Comparison of ENCODE assay signal across 8 cellular contexts in the genomic region with DNA sequence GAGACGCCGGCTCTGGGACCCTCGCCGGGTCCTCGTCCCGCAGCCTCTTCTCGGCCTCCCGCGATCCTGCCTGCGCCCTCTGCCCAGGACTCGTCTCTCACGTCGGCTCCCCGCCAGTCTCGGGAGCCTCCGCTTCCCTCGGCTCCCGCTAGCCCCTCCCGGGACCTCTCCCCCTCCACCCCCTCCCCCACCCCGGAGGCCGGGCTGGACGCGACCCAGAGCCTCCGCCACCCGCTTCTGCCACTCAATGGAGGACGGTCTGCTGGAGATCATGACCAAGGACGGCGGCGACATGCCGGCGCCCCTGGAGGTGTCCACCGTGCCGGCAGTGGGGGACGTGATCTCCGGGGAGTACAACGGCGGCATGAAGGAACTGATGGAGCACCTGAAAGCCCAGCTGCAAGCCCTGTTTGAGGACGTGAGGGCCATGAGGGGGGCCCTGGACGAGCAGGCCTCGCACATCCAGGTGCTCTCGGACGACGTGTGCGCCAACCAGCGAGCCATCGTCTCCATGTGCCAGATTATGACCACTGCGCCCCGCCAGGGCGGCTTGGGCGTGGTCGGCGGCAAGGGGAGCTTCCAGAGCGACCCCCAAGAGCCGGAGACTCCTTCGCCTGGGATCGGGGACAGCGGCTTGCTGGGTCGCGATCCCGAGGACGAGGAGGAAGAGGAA. TPM values are rescaled to one million over a fixed set of nuclear protein-coding genes. Genes with fewer than 3 reads are reported as not detected.
A peak's percentile ranks its signal among the peaks of the same experiment; 100 is the strongest.
DNase-seq lines count a peak whose midpoint lies in the region; ATAC-seq, FAIRE-seq and TF ChIP-seq lines count a peak whose summit lies in the region.

No MANE protein-coding gene starts in this region.

- peaks cover 24% of the 10 kb centered on the region for H3K4me1 Mint-ChIP-seq in activated T-cell treated with anti-CD3 and anti-CD28 coated beads, Interleukin-2, amount 50 U/mL, for 4 hours (ENCODE audit: low read depth)

- FAIRE-seq in GM19239 (lab: Jason Lieb, UNC): no peak

- DNase-seq in NCI-H748 (lab: John Stamatoyannopoulos, UW; ENCODE audit: unreplicated experiment) (peak; percentile 59), NCI-H748 treated with DMSO at 0.1 percent for 48 hours (lab: John Stamatoyannopoulos, UW) (no peak), right cardiac atrium (no peak), smooth muscle cell (lab: John Stamatoyannopoulos, UW; ENCODE audit: unreplicated experiment) (peak; percentile 63), NCI-H446 treated with DMSO at 0.1 percent for 48 hours (lab: John Stamatoyannopoulos, UW) (no peak), NCI-H1436 treated with DMSO at 0.1 percent for 48 hours (lab: John Stamatoyannopoulos, UW) (no peak), GM19239 (ENCODE audit: insufficient read length, low spot score) (no peak)
- DNase-seq in activated T-cell treated with anti-CD3 and anti-CD28 coated beads, Interleukin-2, amount 50 U/mL, for 4 hours: no peak

- H3K79me2 ChIP-seq in smooth muscle cell (ENCODE audit: low read depth): peaks cover 39% of the 10 kb centered on the region

- intact Hi-C loops in right cardiac atrium (cut with DNase I): no loop called here

- H3F3A ChIP-seq in smooth muscle cell (ENCODE audit: low read depth): peaks cover 9% of the 10 kb centered on the region

- H3K27ac ChIP-seq in right cardiac atrium (ENCODE audit: low read length): no peak overlapping the region
- peak overlapping the region; percentile 56 for H3K27ac ChIP-seq in smooth muscle cell (ENCODE audit: low read depth)

- H3K27me3 ChIP-seq in right cardiac atrium (ENCODE audit: control insufficient read depth, insufficient read depth) (no peaks in the 10 kb centered on the region), smooth muscle cell (ENCODE audit: low read depth) (peaks cover 13% of the 10 kb centered on the region)

- H3K36me3 ChIP-seq in smooth muscle cell (ENCODE audit: low read depth): no peaks in the 10 kb centered on the region

- H3K9me3 Mint-ChIP-seq in activated T-cell treated with anti-CD3 and anti-CD28 coated beads, Interleukin-2, amount 50 U/mL, for 4 hours: no peaks in the 10 kb centered on the region

- H3K4me3 Mint-ChIP-seq in activated T-cell treated with anti-CD3 and anti-CD28 coated beads, Interleukin-2, amount 50 U/mL, for 4 hours: peak overlapping the region; percentile 91

- H3K27me3 Mint-ChIP-seq in activated T-cell treated with anti-CD3 and anti-CD28 coated beads, Interleukin-2, amount 50 U/mL, for 4 hours (ENCODE audit: low read depth): peaks cover 23% of the 10 kb centered on the region

- peak overlapping the region; percentile 68 for H3K9ac ChIP-seq in smooth muscle cell (ENCODE audit: low read depth)

- no peaks in the 10 kb centered on the region for H3K9me3 ChIP-seq in right cardiac atrium (ENCODE audit: control insufficient read depth, low read length)
- H3K9me3 ChIP-seq in smooth muscle cell (replicated peaks; ENCODE audit: low read depth): no peaks in the 10 kb centered on the region

- TF ChIP-seq CTCF in smooth muscle cell (IDR thresholded peaks at IDR 0.05; ENCODE audit: borderline replicate concordance, insufficient read depth, poor library complexity, severe bottlenecking): no peak

- no peaks in the 10 kb centered on the region for H3K4me1 ChIP-seq in right cardiac atrium (ENCODE audit: control insufficient read depth, insufficient read depth, low read length)
- peaks cover 8% of the 10 kb centered on the region for H3K4me1 ChIP-seq in smooth muscle cell (ENCODE audit: low read depth)

- ATAC-seq in activated T-cell treated with anti-CD3 and anti-CD28 coated beads, Interleukin-2, amount 50 U/mL, for 4 hours: peak; percentile 20 to 26
- ATAC-seq in right cardiac atrium: peak; percentile 28 to 43

- H4K20me1 ChIP-seq in smooth muscle cell (ENCODE audit: low read depth): peaks cover 11% of the 10 kb centered on the region

- peak overlapping the region; percentile 84 for H2AFZ ChIP-seq in smooth muscle cell (ENCODE audit: low read depth)

- WGBS in right cardiac atrium: 3% methylated on average over 61 of the region's 61 CpGs
- WGBS in smooth muscle cell (ENCODE audit: low lambda C conversion rate): 6% methylated on average over 52 of the region's 61 CpGs

- H3K36me3 Mint-ChIP-seq in activated T-cell treated with anti-CD3 and anti-CD28 coated beads, Interleukin-2, amount 50 U/mL, for 4 hours (ENCODE audit: insufficient read depth): no peaks in the 10 kb centered on the region

- H3K4me3 ChIP-seq in right cardiac atrium (ENCODE audit: low read length): peak overlapping the region; percentile 56
- H3K4me3 ChIP-seq in smooth muscle cell: peak overlapping the region; percentile 80

- peak overlapping the region; percentile 90 for H3K4me2 ChIP-seq in smooth muscle cell

RNA-seq across cellular contexts. Expression of gene CCDC184, which starts 0.6 kb away (rescaled TPM):
- under 1 TPM; 0.22 to 0.61 (median 0.34) TPM for total RNA-seq in activated T-cell treated with anti-CD3 and anti-CD28 coated beads, Interleukin-2, amount 50 U/mL, for 4 hours
- total RNA-seq in right cardiac atrium (1 to 10 TPM in 1 of 4 donors, under 1 TPM in 3; 0.71 to 1.1 (median 0.84) TPM), smooth muscle cell (23.7 and 36.6 TPM in 2 replicates)
- polyA plus RNA-seq in right cardiac atrium (0.57 TPM), smooth muscle cell (56.1 and 74.1 TPM in 2 replicates)

RNA-seq across cellular contexts. Expression of gene OR10AD1, which starts 19.1 kb away (rescaled TPM):
- not detected for total RNA-seq in activated T-cell treated with anti-CD3 and anti-CD28 coated beads, Interleukin-2, amount 50 U/mL, for 4 hours
- total RNA-seq in right cardiac atrium: not detected
- not detected for polyA plus RNA-seq in right cardiac atrium
- total RNA-seq in smooth muscle cell: not detected in 2 replicates
- polyA plus RNA-seq in smooth muscle cell: not detected in 2 replicates

RNA-seq across cellular contexts. Expression of gene ASB8, which starts 26.7 kb away (rescaled TPM):
- 10 to 100 TPM; 28.2 to 34.4 (median 32.8) TPM for total RNA-seq in activated T-cell treated with anti-CD3 and anti-CD28 coated beads, Interleukin-2, amount 50 U/mL, for 4 hours
- total RNA-seq in right cardiac atrium (10 to 100 TPM; 58.5 to 69.9 (median 62.4) TPM), smooth muscle cell (26.9 and 31.1 TPM in 2 replicates)
- polyA plus RNA-seq in right cardiac atrium (33.4 TPM), smooth muscle cell (18.0 and 25.4 TPM in 2 replicates)

Comparison
In these comparisons a context has a peak if more than half of its experiments do, and no peak if none do; other contexts are left out.
1. DNase-seq: peak in NCI-H748 (single experiment) and smooth muscle cell (single experiment); none in NCI-H748 treated with DMSO at 0.1 percent for 48 hours (single experiment), activated T-cell treated with anti-CD3 and anti-CD28 coated beads, Interleukin-2, amount 50 U/mL, for 4 hours (single experiment), right cardiac atrium (0 of 3), NCI-H446 treated with DMSO at 0.1 percent for 48 hours (single experiment), NCI-H1436 treated with DMSO at 0.1 percent for 48 hours (single experiment) and GM19239 (single experiment).
2. RNA of gene CCDC184, which starts 0.6 kb away (total RNA-seq): 23.7 to 36.6 TPM in smooth muscle cell; 0.71 to 1.1 TPM in right cardiac atrium and 0.22 to 0.61 TPM in activated T-cell treated with anti-CD3 and anti-CD28 coated beads, Interleukin-2, amount 50 U/mL, for 4 hours; every median in the first group is over 10 times any median in the second.